In genomic region chr1:4045397-4046010, GRCh38 we compare ENCODE assay signal across 21 cellular contexts.
DNase-seq lines count a peak whose midpoint lies in the region; ATAC-seq and TF ChIP-seq lines count a peak whose summit lies in the region.
"Had no signal": no experiment of that assay in that cellular context is flagged by ENCODE, and none has a peak within 500 bp of the region (broad histone marks: within the 10 kb centered on the region; RNA-seq: fewer than 3 reads in every experiment).

No MANE protein-coding gene starts in this region.

- CTCF ChIA-PET in OCI-LY7 (lab: Charles Lee; ENCODE audit: unreplicated experiment), result no interaction called here
- CTCF ChIA-PET in PC-3 (lab: Charles Lee), result no interaction called here

- H3K27ac Mint-ChIP-seq in GM23338, result no peak overlapping the region
- H3K27ac Mint-ChIP-seq: HFFc6, T-helper 17 cell had no signal

- H3K4me1 Mint-ChIP-seq in GM23338, result peaks cover 2% of the 10 kb centered on the region; the same call in 2 of the 3 replicates
- H3K4me1 Mint-ChIP-seq: CD14-positive monocyte had no signal

- 77% methylated on average over 5 of the region's 5 CpGs for WGBS in right cardiac atrium

- POLR2A ChIA-PET in OCI-LY7 (lab: Charles Lee), result interaction anchor here (0.5 to 11.7 kb wide), 8 partner anchors 9 to 662 kb away, joined by 3 to 90 read pairs (median 7); no protein-coding TSS in a partner anchor
- POLR2A ChIA-PET in PC-3 (lab: Charles Lee; ENCODE audit: unreplicated experiment), result no interaction called here

- H3K36me3 ChIP-seq in right atrium auricular region (no peaks in the 10 kb centered on the region), OCI-LY7 (ENCODE audit: insufficient read depth, low read length) (peaks cover 4% of the 10 kb centered on the region; the same call in 1 of the 2 replicates), GM23338 (ENCODE audit: insufficient read depth) (no peaks in the 10 kb centered on the region; the same call in 1 of the 2 replicates), PC-3 (ENCODE audit: low read depth, low read length) (no peaks in the 10 kb centered on the region)

- no peaks in the 10 kb centered on the region for H4K20me1 ChIP-seq in OCI-LY7 (ENCODE audit: insufficient read depth, low read length)
- H4K20me1 ChIP-seq in GM23338 (replicated peaks; ENCODE audit: insufficient read depth), result no peaks in the 10 kb centered on the region
- no peaks in the 10 kb centered on the region for H4K20me1 ChIP-seq in PC-3 (ENCODE audit: low read length)

- H3K79me2 ChIP-seq in OCI-LY7 (ENCODE audit: insufficient read depth, low read depth, low read length) (peaks cover 15% of the 10 kb centered on the region; the same call in 1 of the 2 replicates), GM23338 (replicated peaks; ENCODE audit: insufficient read depth) (no peaks in the 10 kb centered on the region), PC-3 (ENCODE audit: low read length) (no peaks in the 10 kb centered on the region)

- H3K4me2 ChIP-seq in OCI-LY7 (ENCODE audit: low read length), result peak overlapping the region; percentile 92
- H3K4me2 ChIP-seq in GM23338, result no peak overlapping the region
- H3K4me2 ChIP-seq in PC-3 (ENCODE audit: low read length), result no peak overlapping the region

- H3K4me3 Mint-ChIP-seq in GM23338, result no peak overlapping the region
- H3K4me3 Mint-ChIP-seq: CD14-positive monocyte, H9, HFFc6 had no signal

- no peaks in the 10 kb centered on the region for H3K36me3 Mint-ChIP-seq in GM23338 (ENCODE audit: low read depth)
- H3K36me3 Mint-ChIP-seq: CD14-positive monocyte had no signal

- H3K9ac ChIP-seq in PC-3 (ENCODE audit: low read length), result no peak overlapping the region

- H3K27ac ChIP-seq in right atrium auricular region (no peak overlapping the region), right cardiac atrium (ENCODE audit: low read length) (no peak overlapping the region), OCI-LY7 (ENCODE audit: low read depth, low read length, poor library complexity, severe bottlenecking) (peak overlapping the region; percentile 98), GM23338 (ENCODE audit: low read depth) (no peak overlapping the region), PC-3 (ENCODE audit: low read length) (no peak overlapping the region)

- DNase-seq in right atrium auricular region (ENCODE audit: low spot score) (peak; percentile 34), right cardiac atrium (no peak), OCI-LY7 (ENCODE audit: low spot score) (peak; percentile 81), germinal center (ENCODE audit: low spot score) (peak; percentile 61), GM23338 (ENCODE audit: low spot score) (no peak), hippocampal formation (lab: John Stamatoyannopoulos, UW) (no peak), PC-3 (no peak)
- DNase-seq: 8988T; GDM1; H9; HFFc6; NCI-H1694 treated with DMSO at 0.1 percent for 48 hours; NCI-H2081 treated with DMSO at 0.1 percent for 48 hours; NCI-H510A; NCI-H774; NK-92 treated with Interleukin-12 subunit alpha and Interleukin-12 subunit beta, amount 100 ng/mL, for 24 hours; SHP77; SW 1271; T-helper 17 cell had no signal

- H3K4me3 ChIP-seq in right atrium auricular region (no peak overlapping the region), right cardiac atrium (ENCODE audit: low read length) (no peak overlapping the region), OCI-LY7 (ENCODE audit: low read depth, low read length, poor library complexity, severe bottlenecking) (peak overlapping the region; percentile 68), GM23338 (no peak overlapping the region), PC-3 (ENCODE audit: low read length) (no peak overlapping the region)

- H3K4me1 ChIP-seq in right atrium auricular region, result no peaks in the 10 kb centered on the region
- H3K4me1 ChIP-seq in right cardiac atrium (ENCODE audit: control insufficient read depth, insufficient read depth, low read length), result no peaks in the 10 kb centered on the region
- H3K4me1 ChIP-seq in OCI-LY7 (ENCODE audit: insufficient read depth, low read length, poor library complexity, severe bottlenecking), result peaks cover 70% of the 10 kb centered on the region
- H3K4me1 ChIP-seq in GM23338 (ENCODE audit: insufficient read depth), result no peaks in the 10 kb centered on the region
- no peaks in the 10 kb centered on the region for H3K4me1 ChIP-seq in PC-3 (ENCODE audit: insufficient read depth, low read length)

- peaks cover 73% of the 10 kb centered on the region for H3K9me3 Mint-ChIP-seq in GM23338

- H3F3A ChIP-seq in GM23338 (replicated peaks; ENCODE audit: low read depth) (no peaks in the 10 kb centered on the region), PC-3 (ENCODE audit: low read length, unreplicated experiment) (no peaks in the 10 kb centered on the region)

- H3K27me3 ChIP-seq in right atrium auricular region, result no peaks in the 10 kb centered on the region
- H3K27me3 ChIP-seq in right cardiac atrium (ENCODE audit: control insufficient read depth, insufficient read depth), result no peaks in the 10 kb centered on the region
- H3K27me3 ChIP-seq in GM23338 (ENCODE audit: insufficient read depth), result no peaks in the 10 kb centered on the region
- H3K27me3 ChIP-seq in PC-3 (ENCODE audit: low read length), result peaks cover 63% of the 10 kb centered on the region

- intact Hi-C loops in right cardiac atrium (cut with DNase I), result no loop called here
- intact Hi-C loops in OCI-LY7 (cut with micrococcal nuclease; ENCODE audit: unreplicated experiment), result loop anchor here (1.0 to 5.0 kb wide), 6 partner anchors 18 to 267 kb away; partner anchors contain the start of genes CEP104 and DFFB
- intact Hi-C loops in PC-3 (cut with micrococcal nuclease), result no loop called here

- BruUV-seq in OCI-LY7 (replicated peaks; lab: Mats Ljungman, UMichigan) (no TSS peak), PC-3 (replicated peaks; lab: Mats Ljungman, UMichigan) (no TSS peak)

- TF ChIP-seq CTCF in right atrium auricular region (IDR thresholded peaks at IDR 0.05) (no peak), OCI-LY7 (conservative IDR thresholded peaks at IDR 0.05; ENCODE audit: low read length) (no peak), GM23338 (conservative IDR thresholded peaks at IDR 0.05; ENCODE audit: low read depth in 2 of 2) (no peak), PC-3 (conservative IDR thresholded peaks at IDR 0.05; ENCODE audit: low read depth, low read length) (no peak)

- no peaks in the 10 kb centered on the region for H3K9me2 ChIP-seq in OCI-LY7 (ENCODE audit: insufficient read depth, low read length)
- H3K9me2 ChIP-seq in GM23338 (ENCODE audit: insufficient read depth), result no peaks in the 10 kb centered on the region
- H3K9me2 ChIP-seq in PC-3 (replicated peaks; ENCODE audit: low read length), result no peaks in the 10 kb centered on the region

- H2AFZ ChIP-seq in OCI-LY7 (ENCODE audit: low read length), result no peak overlapping the region; the same call in 1 of the 2 replicates
- no peak overlapping the region for H2AFZ ChIP-seq in GM23338
- no peak overlapping the region for H2AFZ ChIP-seq in PC-3 (ENCODE audit: low read length)

- ATAC-seq in right cardiac atrium, result no peak
- no peak for ATAC-seq in GM23338
- no peak for ATAC-seq in GM18909 (IDR thresholded peaks at IDR 0.05; ENCODE audit: poor library complexity, unreplicated experiment)
- ATAC-seq in PC-3, result no peak
- ATAC-seq: T-helper 17 cell had no signal

- H3K9me3 ChIP-seq in right atrium auricular region (no peaks in the 10 kb centered on the region), right cardiac atrium (ENCODE audit: control insufficient read depth, low read length) (no peaks in the 10 kb centered on the region), OCI-LY7 (ENCODE audit: low read length) (0 out of 2 replicates have a peak, but pooled peaks cover 4% of the 10 kb centered on the region), PC-3 (ENCODE audit: low read length) (no peaks in the 10 kb centered on the region)

- H3K27me3 Mint-ChIP-seq in GM23338 (ENCODE audit: insufficient read depth, low read depth, poor library complexity), result peaks cover 2% of the 10 kb centered on the region

Comparison
In these comparisons a context has a peak if more than half of its experiments do, and no peak if none do; other contexts are left out.
1. DNase-seq: peak in right atrium auricular region (single experiment), OCI-LY7 (single experiment) and germinal center (single experiment); none in right cardiac atrium (0 of 3), GM23338 (single experiment), hippocampal formation (0 of 2) and PC-3 (single experiment).